8 cellular contexts compared by ENCODE assay signal in the genomic region with DNA sequence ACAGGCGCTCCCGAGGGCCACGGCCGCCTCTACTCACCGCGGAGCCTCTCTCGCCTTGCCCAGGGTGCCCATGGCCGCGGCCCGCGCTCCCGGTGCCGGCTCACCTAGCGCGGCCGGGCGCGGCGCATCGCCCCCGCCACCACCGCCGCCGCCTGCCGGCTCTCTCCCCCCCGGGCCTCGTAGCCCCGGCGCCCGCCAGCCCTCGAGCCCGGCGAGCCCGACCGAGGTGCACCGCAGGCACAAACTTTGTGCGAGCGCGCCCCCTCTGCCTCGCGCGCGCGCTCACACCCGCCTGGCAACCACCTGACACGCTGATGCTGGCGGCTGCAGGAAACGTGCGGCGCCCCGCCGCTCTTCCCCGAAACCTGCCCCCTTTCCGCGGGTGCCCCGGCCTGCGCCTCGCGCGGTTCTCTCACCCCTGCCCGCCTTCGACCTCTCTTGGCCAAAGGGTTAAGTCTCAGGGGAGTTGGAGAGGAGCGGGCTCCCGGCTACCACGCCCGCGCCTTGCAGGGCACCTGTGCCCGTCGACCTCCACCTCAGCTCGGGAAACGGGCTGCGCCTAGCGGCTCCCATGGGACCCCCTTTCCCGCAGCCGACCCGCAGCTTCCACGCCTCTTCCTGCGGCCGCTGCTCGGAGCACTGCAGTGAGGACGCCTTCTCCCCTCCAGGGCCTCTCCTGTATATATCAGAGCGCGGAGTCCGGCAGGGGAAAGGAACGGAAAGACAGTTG. TPM values are rescaled to one million over a fixed set of nuclear protein-coding genes. Genes with fewer than 3 reads are reported as not detected.
DNase-seq lines count a peak whose midpoint lies in the region; ATAC-seq and TF ChIP-seq lines count a peak whose summit lies in the region.

A gene (minus strand): TSS at position 258 of the 730 bp plus-strand sequence. CDS start 186 bp downstream, at position 72.

- peak within 1 kb of the TSS; percentile 89 for H3K27ac ChIP-seq in CD4-positive, alpha-beta memory T cell (ENCODE audit: low read depth, low read length)
- H3K27ac ChIP-seq in SJCRH30 (no peak within 1 kb of the TSS), left ventricle myocardium inferior (replicated peaks) (no peak within 1 kb of the TSS)

- H3K4me1 Mint-ChIP-seq in CD4-positive, alpha-beta memory T cell = peaks cover 38 to 70% (median 52%) of the 10 kb centered on the region in 4 donors

- H3K27me3 Mint-ChIP-seq in CD4-positive, alpha-beta memory T cell = no peaks in the 10 kb centered on the region

- DNase-seq in CD4-positive, alpha-beta memory T cell = peak; percentile 85 to 91 (median 90)
- peak; percentile 57 to 69 for DNase-seq in SJCRH30
- DNase-seq in activated naive CD4-positive, alpha-beta T cell treated with anti-CD3 and anti-CD28 coated beads, Interleukin-2, amount 50 U/mL, for 16 hours = peak; percentile 88
- DNase-seq in left ventricle myocardium inferior = peak; percentile 51
- DNase-seq in retina = peak; percentile 82
- DNase-seq in DMS114 treated with DMSO at 0.1 percent for 48 hours (lab: John Stamatoyannopoulos, UW; ENCODE audit: unreplicated experiment) = no peak

- H3K9me3 Mint-ChIP-seq in CD4-positive, alpha-beta memory T cell = peaks cover 0 to 2% (median 0%) of the 10 kb centered on the region in 8 donors

- H3K4me3 ChIP-seq in CD4-positive, alpha-beta memory T cell (ENCODE audit: low read length in 2 of 2) = peak within 1 kb of the TSS; percentile 95 to 97
- H3K4me3 ChIP-seq in SJCRH30 (peak within 1 kb of the TSS; percentile 61), left ventricle myocardium inferior (peak within 1 kb of the TSS; percentile 72)

- H3K4me1 ChIP-seq in CD4-positive, alpha-beta memory T cell (ENCODE audit: insufficient read depth, low read length) = peaks cover 56% of the 10 kb centered on the region
- H3K4me1 ChIP-seq in SJCRH30 (no peaks in the 10 kb centered on the region), left ventricle myocardium inferior (peaks cover 14% of the 10 kb centered on the region)

- H3K36me3 Mint-ChIP-seq in CD4-positive, alpha-beta memory T cell = peaks cover 10 to 29% of the 10 kb centered on the region in 2 donors

- intact Hi-C loops in CD4-positive, alpha-beta memory T cell (cut with micrococcal nuclease) = loop anchor here (1.0 to 5.0 kb wide), 6 partner anchors 47 to 119 kb away; no protein-coding TSS in a partner anchor
- intact Hi-C loops in left ventricle myocardium inferior (cut with micrococcal nuclease) = loop anchor here (10.0 kb wide), 1 partner anchor 120 kb away; no protein-coding TSS in a partner anchor

- H3K9me3 ChIP-seq in CD4-positive, alpha-beta memory T cell (ENCODE audit: control insufficient read depth in 1 of 2, low read length in 2 of 2) = no peaks in the 10 kb centered on the region
- H3K9me3 ChIP-seq in SJCRH30 (replicated peaks) = no peaks in the 10 kb centered on the region
- no peaks in the 10 kb centered on the region for H3K9me3 ChIP-seq in left ventricle myocardium inferior (replicated peaks)

- peaks cover 1% of the 10 kb centered on the region for H3K36me3 ChIP-seq in CD4-positive, alpha-beta memory T cell (ENCODE audit: insufficient read depth, low read length)
- H3K36me3 ChIP-seq in SJCRH30 (no peaks in the 10 kb centered on the region), left ventricle myocardium inferior (no peaks in the 10 kb centered on the region)

- H3K27me3 ChIP-seq in CD4-positive, alpha-beta memory T cell (ENCODE audit: insufficient read depth, low read length) = no peaks in the 10 kb centered on the region
- H3K27me3 ChIP-seq in SJCRH30 (peaks cover 4% of the 10 kb centered on the region; the same call in 1 of the 2 replicates), left ventricle myocardium inferior (ENCODE audit: low read depth) (peaks cover 73% of the 10 kb centered on the region)

- CTCF ChIA-PET in CD4-positive, alpha-beta memory T cell (lab: Charles Lee; ENCODE audit: partially characterized antibody) = interaction anchor here (0.8 to 12.8 kb wide), 49 partner anchors 9 to 127 kb away, joined by 3 to 717 read pairs (median 8); a partner anchor contains a TSS

- H3K4me3 Mint-ChIP-seq in CD4-positive, alpha-beta memory T cell = peak within 1 kb of the TSS; percentile 94 to 99 (median 98)

- ATAC-seq in GM19324 (IDR thresholded peaks at IDR 0.05; ENCODE audit: low FRiP score, unreplicated experiment) (peak; percentile 75), HG03442 (IDR thresholded peaks at IDR 0.05; ENCODE audit: unreplicated experiment) (peak; percentile 57)

- POLR2A ChIA-PET in CD4-positive, alpha-beta memory T cell (lab: Charles Lee; ENCODE audit: partially characterized antibody) = interaction anchor here (0.8 to 10.5 kb wide), 36 partner anchors 10 to 133 kb away, joined by 3 to 452 read pairs (median 7); a partner anchor contains a TSS

- TF ChIP-seq CTCF in left ventricle myocardium inferior (IDR thresholded peaks at IDR 0.05; ENCODE audit: borderline replicate concordance) = no peak

- H3K27ac Mint-ChIP-seq in CD4-positive, alpha-beta memory T cell = peak within 1 kb of the TSS; percentile 79 to 97 (median 95)

RNA-seq across cellular contexts. Expression of the gene that starts here (rescaled TPM):
- total RNA-seq in CD4-positive, alpha-beta memory T cell = 100 to 1,000 TPM; 123 to 125 TPM
- polyA plus RNA-seq in CD4-positive, alpha-beta memory T cell = 10 to 100 TPM; 47.8 to 85.9 TPM
- 1.4 and 1.9 TPM in 2 replicates for total RNA-seq in SJCRH30 (2014; rRNA removed; shearing (Covaris generic))
- 0.44 TPM for total RNA-seq in left ventricle myocardium inferior

Comparison
In these comparisons a context has a peak if more than half of its experiments do, and no peak if none do; other contexts are left out.
1. RNA of the gene that starts here (total RNA-seq): 123 to 125 TPM in CD4-positive, alpha-beta memory T cell; 1.4 to 1.9 TPM in SJCRH30 and 0.44 TPM in left ventricle myocardium inferior (single experiment); every median in the first group is over 10 times any median in the second.
2. Peak in DNase-seq and H3K4me3 ChIP-seq in left ventricle myocardium inferior; RNA of the gene not detected or under 1 TPM.
3. Peak in every context shown above with its lines, with median percentiles within 50 percentile points of each other: H3K4me3 ChIP-seq.